ENCODE assay signal across 17 cellular contexts in the genomic region with DNA sequence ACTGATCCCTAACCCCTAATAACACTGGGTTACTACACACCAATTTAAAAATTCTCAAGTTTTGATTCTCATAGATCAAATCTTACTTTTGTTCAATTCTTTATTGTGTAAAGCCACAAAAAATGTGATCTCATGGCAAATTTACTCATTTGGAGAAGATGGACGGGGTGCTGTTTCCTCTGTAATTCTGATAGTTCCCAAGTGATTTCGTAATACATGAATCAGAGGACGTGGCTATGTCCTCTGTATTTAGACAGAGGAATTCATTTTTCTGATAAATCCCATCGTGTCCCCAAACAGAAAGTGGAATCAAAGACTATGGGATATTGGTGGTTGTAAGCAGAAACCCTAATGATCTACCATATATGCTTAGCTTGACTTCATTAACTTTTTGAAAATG.
DNase-seq lines count a peak whose midpoint lies in the region; ATAC-seq and TF ChIP-seq lines count a peak whose summit lies in the region.
"Had no signal": no experiment of that assay in that cellular context is flagged by ENCODE, and none has a peak within 500 bp of the region (broad histone marks: within the 10 kb centered on the region; RNA-seq: fewer than 3 reads in every experiment).

No MANE protein-coding gene starts in this region.

- ATAC-seq in SK-N-SH treated with all-trans-retinoic acid at 6 μM for 48 hours: peak; percentile 21; the same call in 1 of the 3 replicates
- no peak for ATAC-seq in GM18861 (IDR thresholded peaks at IDR 0.05; ENCODE audit: unreplicated experiment)
- ATAC-seq: GM12878 had no signal

- TF ChIP-seq POLR2A in NB4 (IDR thresholded peaks at IDR 0.05; ENCODE audit: extremely low read depth, insufficient read length): no peak

- no peaks in the 10 kb centered on the region for H3K79me2 ChIP-seq in SK-N-SH (ENCODE audit: insufficient read depth)

- CTCF ChIA-PET in SK-N-SH (lab: Yijun Ruan, JAX): interaction anchor here (1.0 to 1.9 kb wide), 4 partner anchors 8 to 501 kb away, joined by 3 to 14 read pairs (median 6); partner anchors contain the start of gene FRMD6

- H3F3A ChIP-seq in SK-N-SH (replicated peaks; ENCODE audit: insufficient read depth): no peaks in the 10 kb centered on the region

- no peaks in the 10 kb centered on the region for H3K9me3 ChIP-seq in SK-N-SH
- H3K9me3 ChIP-seq: ovary had no signal

- H3K36me3 ChIP-seq in SK-N-SH (replicated peaks in 1 of 2; ENCODE audit: control insufficient read depth in 1 of 2, insufficient read depth in 2 of 2, low read length in 1 of 2): no peaks in the 10 kb centered on the region
- H3K36me3 ChIP-seq: ovary, WERI-Rb-1 had no signal

- WGBS in SK-N-SH (ENCODE audit: low lambda C conversion rate): 36% methylated on average over 4 of the region's 4 CpGs

- no peak overlapping the region for H3K4me3 ChIP-seq in SK-N-SH (ENCODE audit: low read depth in 2 of 2, low read length in 1 of 2)
- H3K4me3 ChIP-seq in NB4 (ENCODE audit: low read depth, low read length): no peak overlapping the region
- no peak overlapping the region for H3K4me3 ChIP-seq in skeletal muscle cell (ENCODE audit: low read depth, low read length)
- H3K4me3 ChIP-seq: GM12878, ovary, SK-N-MC had no signal

- H3K4me2 ChIP-seq in SK-N-SH: no peak overlapping the region

- DNase-seq in SK-N-SH (no peak), NB4 (ENCODE audit: low read depth) (peak; percentile 27), fibroblast of gingiva (ENCODE audit: low read depth) (peak; percentile 44), skeletal muscle cell (ENCODE audit: low read depth) (peak; percentile 55), NCI-H146 treated with DMSO at 0.1 percent for 48 hours (lab: John Stamatoyannopoulos, UW; ENCODE audit: unreplicated experiment) (no peak), NCI-H1417 (lab: John Stamatoyannopoulos, UW) (no peak)
- DNase-seq: activated T-cell treated with anti-CD3 and anti-CD28 coated beads for 4 hours, anterior cingulate cortex, DMS 273 treated with DMSO at 0.1 percent for 48 hours, endodermal cell, NCI-H2029 treated with DMSO at 0.1 percent for 48 hours, ovary, WERI-Rb-1 had no signal

- TF ChIP-seq EP300 in SK-N-SH (IDR thresholded peaks at IDR 0.05; ENCODE audit: borderline replicate concordance in 1 of 2, low read depth in 1 of 2, low read length in 1 of 2): no peak

- no peaks in the 10 kb centered on the region for H3K27me3 ChIP-seq in SK-N-SH (ENCODE audit: insufficient read depth)
- H3K27me3 ChIP-seq: ovary had no signal

- no peak overlapping the region for H3K9ac ChIP-seq in SK-N-SH

- 0 out of 4 replicates have a peak overlapping the region, but pooled peaks of 1 of the 2 experiments have one; percentile 0 for H3K27ac ChIP-seq in SK-N-SH (ENCODE audit: low read depth in 2 of 2, low read length in 1 of 2)
- H3K27ac ChIP-seq: ovary, SK-N-MC, WERI-Rb-1 had no signal

- POLR2A ChIA-PET in SK-N-SH (lab: Yijun Ruan, JAX): no interaction called here

- peaks cover 0 to 3% of the 10 kb centered on the region in 2 experiments; a peak in 2 of 4 replicates for H3K4me1 ChIP-seq in SK-N-SH (ENCODE audit: control insufficient read depth in 1 of 2, insufficient read depth in 2 of 2, low read depth in 1 of 2, low read length in 1 of 2)

- TF ChIP-seq RAD21 in SK-N-SH (IDR thresholded peaks at IDR 0.05; ENCODE audit: low read length): no peak

- TF ChIP-seq CTCF in SK-N-SH (IDR thresholded peaks at IDR 0.05): no peak
- TF ChIP-seq CTCF in NB4 (IDR thresholded peaks at IDR 0.05; ENCODE audit: low read depth, low read length): no peak

- H2AFZ ChIP-seq in SK-N-SH (ENCODE audit: low read depth): no peak overlapping the region

- H3K9me2 ChIP-seq in SK-N-SH: no peaks in the 10 kb centered on the region

- no peaks in the 10 kb centered on the region for H4K20me1 ChIP-seq in SK-N-SH (ENCODE audit: insufficient read depth)

TF ChIP-seq in SK-N-SH treated with all-trans-retinoic acid at 6 μM for 48 hours, 23 proteins besides CTCF, POLR2A, EP300 and RAD21 (continues in another document):
- TF ChIP-seq BACH2 (CRISPR knock-in tag; IDR thresholded peaks at IDR 0.05; ENCODE audit: borderline replicate concordance) (no peak), ZFP3 (CRISPR knock-in tag; IDR thresholded peaks at IDR 0.05) (no peak), PATZ1 (CRISPR knock-in tag; IDR thresholded peaks at IDR 0.05; ENCODE audit: borderline replicate concordance) (no peak), ISL1 (CRISPR knock-in tag; IDR thresholded peaks at IDR 0.05) (no peak), TCF4 (CRISPR knock-in tag; IDR thresholded peaks at IDR 0.05; ENCODE audit: borderline replicate concordance) (no peak), ZFP30 (CRISPR knock-in tag; IDR thresholded peaks at IDR 0.05) (no peak), CSDC2 (CRISPR knock-in tag; IDR thresholded peaks at IDR 0.05) (no peak), OSR1 (CRISPR knock-in tag; IDR thresholded peaks at IDR 0.05) (no peak), ARNTL (CRISPR knock-in tag; IDR thresholded peaks at IDR 0.05; ENCODE audit: borderline replicate concordance, low read depth) (no peak), ZC3H10 (CRISPR knock-in tag; IDR thresholded peaks at IDR 0.05) (no peak), ESRRG (CRISPR knock-in tag; IDR thresholded peaks at IDR 0.05) (no peak), ZNF8 (CRISPR knock-in tag; IDR thresholded peaks at IDR 0.05) (no peak), SNAI2 (CRISPR knock-in tag; IDR thresholded peaks at IDR 0.05) (no peak), ZNF565 (CRISPR knock-in tag; conservative IDR thresholded peaks at IDR 0.05; ENCODE audit: low read depth) (no peak)

TF ChIP-seq in SK-N-SH, 30 proteins besides CTCF, POLR2A, EP300 and RAD21:
- no peak for TF ChIP-seq TCF12 (IDR thresholded peaks at IDR 0.05)

Comparison
In these comparisons a context has a peak if more than half of its experiments do, and no peak if none do; other contexts are left out.
1. DNase-seq: peak in NB4 (single experiment), fibroblast of gingiva (single experiment) and skeletal muscle cell (single experiment); none in SK-N-SH (single experiment), NCI-H146 treated with DMSO at 0.1 percent for 48 hours (single experiment) and NCI-H1417 (0 of 3).